19 cellular contexts compared by ENCODE assay signal in the genomic region with DNA sequence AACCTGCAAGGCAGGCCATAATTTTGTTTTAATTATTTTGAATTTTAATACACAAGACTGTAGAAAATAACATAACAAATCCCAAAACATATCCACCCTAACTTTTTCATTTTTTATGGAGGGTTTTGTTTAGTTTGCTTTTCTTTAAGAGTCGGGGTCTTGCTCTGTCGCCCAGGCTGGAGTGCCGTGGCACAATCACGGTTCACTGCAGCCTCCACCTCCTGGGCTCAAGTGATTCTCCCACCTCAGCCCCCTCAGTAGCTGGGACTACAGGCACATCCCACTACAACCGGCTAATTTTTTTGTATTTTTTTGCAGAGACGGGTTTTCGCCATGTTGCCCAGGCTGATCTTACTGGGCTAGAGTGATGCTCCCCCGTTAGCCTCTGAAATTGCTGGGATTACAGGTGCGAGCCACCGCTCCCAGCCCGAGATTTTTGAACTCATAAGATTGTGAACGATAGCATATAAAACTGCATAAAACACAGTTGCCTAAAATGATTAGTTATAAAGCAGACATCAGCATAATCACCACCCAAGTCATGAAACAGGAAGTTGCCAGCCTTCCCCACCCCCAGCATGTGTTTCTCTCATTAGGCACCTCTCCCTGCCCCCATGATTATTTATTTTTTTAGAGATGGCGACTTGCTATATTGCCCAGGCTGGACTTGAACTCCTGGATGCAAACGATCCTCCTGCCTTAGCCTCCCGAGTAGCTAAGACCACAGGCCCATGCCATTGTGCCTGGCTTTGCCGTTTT. TPM values are rescaled to one million over a fixed set of nuclear protein-coding genes. Genes with fewer than 3 reads are reported as not detected.
DNase-seq lines count a peak whose midpoint lies in the region; ATAC-seq lines count a peak whose summit lies in the region.
"Had no signal": no experiment of that assay in that cellular context is flagged by ENCODE, and none has a peak within 500 bp of the region (broad histone marks: within the 10 kb centered on the region; RNA-seq: fewer than 3 reads in every experiment).

No MANE protein-coding gene starts in this region.

- H3K9me3 ChIP-seq in HAP-1 = no peaks in the 10 kb centered on the region

- H3K4me3 Mint-ChIP-seq in dendritic cell treated with granulocyte-macrophage colony-stimulating factor and Interleukin-4, amounts not matched to agents 40 ng/mL and 50 ng/mL, for 4 days = no peak overlapping the region
- H3K4me3 Mint-ChIP-seq: T-helper 17 cell had no signal

- ATAC-seq in GM21786 (IDR thresholded peaks at IDR 0.05; ENCODE audit: unreplicated experiment) (no peak), HG02571 (IDR thresholded peaks at IDR 0.05; ENCODE audit: unreplicated experiment) (no peak)
- ATAC-seq: GM12878, T-helper 17 cell had no signal

- H3K9me3 Mint-ChIP-seq in dendritic cell treated with granulocyte-macrophage colony-stimulating factor and Interleukin-4, amounts not matched to agents 40 ng/mL and 50 ng/mL, for 4 days = no peaks in the 10 kb centered on the region

- no peaks in the 10 kb centered on the region for H3K4me1 ChIP-seq in HAP-1

- intact Hi-C loops in dendritic cell treated with granulocyte-macrophage colony-stimulating factor and Interleukin-4, amounts not matched to agents 40 ng/mL and 50 ng/mL, for 4 days (cut with micrococcal nuclease) = no loop called here
- intact Hi-C loops in posterior vena cava (cut with DNase I) = no loop called here

- no peaks in the 10 kb centered on the region for H3K36me3 ChIP-seq in HAP-1 (replicated peaks)

- in situ Hi-C loops in HAP-1 (cut with MboI; ENCODE audit: low sequenced_read_pairs) = no loop called here

- peaks cover 23% of the 10 kb centered on the region for H3K27me3 Mint-ChIP-seq in dendritic cell treated with granulocyte-macrophage colony-stimulating factor and Interleukin-4, amounts not matched to agents 40 ng/mL and 50 ng/mL, for 4 days

- no peak overlapping the region for H3K4me3 ChIP-seq in HAP-1
- H3K4me3 ChIP-seq: GM12878, GM23248 had no signal

- H3K36me3 Mint-ChIP-seq in dendritic cell treated with granulocyte-macrophage colony-stimulating factor and Interleukin-4, amounts not matched to agents 40 ng/mL and 50 ng/mL, for 4 days (ENCODE audit: low read depth) = no peaks in the 10 kb centered on the region

- peak overlapping the region; percentile 27 for H3K27ac Mint-ChIP-seq in dendritic cell treated with granulocyte-macrophage colony-stimulating factor and Interleukin-4, amounts not matched to agents 40 ng/mL and 50 ng/mL, for 4 days
- H3K27ac Mint-ChIP-seq: T-helper 17 cell had no signal

- H3K27me3 ChIP-seq in HAP-1 (ENCODE audit: low read depth) = peaks cover 27% of the 10 kb centered on the region

- DNase-seq in NCI-H82 (lab: John Stamatoyannopoulos, UW) (peak; percentile 31), NCI-H82 treated with DMSO at 0.1 percent for 48 hours (lab: John Stamatoyannopoulos, UW; ENCODE audit: unreplicated experiment) (no peak), NOMO-1 treated with dmso at 0.1 percent for 144 hours (lab: John Stamatoyannopoulos, UW; ENCODE audit: unreplicated experiment) (peak; percentile 12), posterior vena cava (ENCODE audit: low spot score) (peak; percentile 32), HAP-1 (ENCODE audit: low spot score in 2 of 2) (no peak)
- DNase-seq: 8988T, DMS 273 treated with DMSO at 0.1 percent for 48 hours, GDM1, GM23248, NCI-H187 treated with DMSO at 0.1 percent for 48 hours, NCI-H446, NCI-H69, T-helper 17 cell had no signal

- H3K4me1 Mint-ChIP-seq in dendritic cell treated with granulocyte-macrophage colony-stimulating factor and Interleukin-4, amounts not matched to agents 40 ng/mL and 50 ng/mL, for 4 days (ENCODE audit: low read depth) = peaks cover 7% of the 10 kb centered on the region
- H3K4me1 Mint-ChIP-seq: T-helper 17 cell had no signal

RNA-seq across cellular contexts. Expression of a gene that starts 13.6 kb away (rescaled TPM):
- 10 to 100 TPM; 11.9 to 18.5 TPM for total RNA-seq in posterior vena cava
- total RNA-seq: GM12878, GM23248, RPMI7951 had no signal

RNA-seq across cellular contexts. Expression of a gene that starts 57.7 kb away (rescaled TPM):
- total RNA-seq in posterior vena cava = not detected
- total RNA-seq: GM12878, GM23248, M059J, RPMI7951, T-helper 17 cell had no signal

Comparison
In these comparisons a context has a peak if more than half of its experiments do, and no peak if none do; other contexts are left out.
1. DNase-seq: peak in NCI-H82 (single experiment), NOMO-1 treated with dmso at 0.1 percent for 144 hours (single experiment) and posterior vena cava (single experiment); none in NCI-H82 treated with DMSO at 0.1 percent for 48 hours (single experiment) and HAP-1 (0 of 2).